In the genomic region with DNA sequence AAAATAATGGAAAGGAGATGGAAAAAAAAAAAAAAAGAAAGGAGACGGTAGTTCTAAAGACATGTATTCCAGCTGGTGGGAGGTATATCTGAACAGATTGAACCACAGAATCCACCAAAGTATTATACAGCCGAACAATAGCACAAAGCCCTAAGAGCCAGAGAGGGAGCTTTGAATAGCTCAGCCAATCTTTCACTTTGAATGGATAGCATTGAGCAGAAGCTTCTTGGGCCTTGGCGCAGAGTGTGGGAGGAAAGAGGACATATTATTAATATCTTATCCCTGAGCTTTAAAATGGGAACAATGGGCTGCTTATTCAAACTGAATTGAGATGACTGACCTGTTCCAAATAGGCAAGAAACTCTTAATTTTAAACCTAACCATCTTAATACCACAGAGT, we compare ENCODE assay signal across 31 cellular contexts.
"Had no signal": no experiment of that assay in that cellular context is flagged by ENCODE, and none has a peak within 500 bp of the region (broad histone marks: within the 10 kb centered on the region; RNA-seq: fewer than 3 reads in every experiment).

No MANE protein-coding gene starts in this region.

- H3K9me3 ChIP-seq: body of pancreas had no signal

- H3K27me3 ChIP-seq: adrenal gland, body of pancreas, esophagus muscularis mucosa, gastroesophageal sphincter had no signal

- DNase-seq: activated CD4-positive, alpha-beta T cell treated with anti-CD3 and anti-CD28 coated beads for 36 hours; activated CD4-positive, alpha-beta T cell treated with anti-CD3 and anti-CD28 coated beads, Interleukin-2, amount 10 ng/mL, durations not matched to agents 24 days and 14 days; activated CD4-positive, alpha-beta T cell treated with anti-CD3 and anti-CD28 coated beads, Interleukin-2, amount 50 U/mL, for 4 hours; activated CD4-positive, CD25-positive, alpha-beta regulatory T cell; activated CD4-positive, CD25-positive, alpha-beta regulatory T cell treated with anti-CD3 and anti-CD28 coated beads, Interleukin-2, amount 50 U/mL, for 72 hours; activated CD8-positive, alpha-beta memory T cell treated with anti-CD3 and anti-CD28 coated beads, Interleukin-2, amount 10 ng/mL, durations not matched to agents 7 days and 5 days; activated CD8-positive, alpha-beta memory T cell treated with anti-CD3 and anti-CD28 coated beads, Interleukin-2, amount 50 U/mL, for 4 hours; activated CD8-positive, alpha-beta T cell treated with anti-CD3 and anti-CD28 coated beads, Interleukin-2, amount 10 ng/mL, durations not matched to agents 7 days and 5 days; activated effector memory CD4-positive, alpha-beta T cell treated with anti-CD3 and anti-CD28 coated beads, Interleukin-2, amount 50 U/mL, for 16 hours; activated naive CD4-positive, alpha-beta T cell treated with anti-CD3 and anti-CD28 coated beads for 36 hours; activated naive CD8-positive, alpha-beta T cell treated with anti-CD3 and anti-CD28 coated beads for 36 hours; activated naive CD8-positive, alpha-beta T cell treated with anti-CD3 and anti-CD28 coated beads, Interleukin-2, amount 50 U/mL, for 24 hours; activated T-cell treated with anti-CD3 and anti-CD28 coated beads, Interleukin-2, amount 50 U/mL, for 1 hour; activated T-cell treated with anti-CD3 and anti-CD28 coated beads, Interleukin-2, amount 50 U/mL, for 48 hours; adrenal gland; aorta; body of pancreas; caudate nucleus; cortex of kidney; dermis blood vessel endothelial cell; effector CD4-positive, alpha-beta T cell; effector memory CD8-positive, alpha-beta T cell; erythroblast; foreskin keratinocyte; head of caudate nucleus; T-helper 2 cell had no signal

- ATAC-seq: activated CD4-positive, alpha-beta T cell treated with anti-CD3 and anti-CD28 coated beads for 36 hours; activated CD8-positive, alpha-beta memory T cell treated with anti-CD3 and anti-CD28 coated beads, Interleukin-2, amount 10 ng/mL, durations not matched to agents 7 days and 5 days; activated CD8-positive, alpha-beta T cell treated with anti-CD3 and anti-CD28 coated beads, Interleukin-2, amount 10 ng/mL, durations not matched to agents 7 days and 5 days; activated naive CD8-positive, alpha-beta T cell treated with anti-CD3 and anti-CD28 coated beads, Interleukin-2, amount 50 U/mL, for 24 hours; body of pancreas; effector memory CD8-positive, alpha-beta T cell; foreskin keratinocyte; gastroesophageal sphincter had no signal

- H3K27me3 Mint-ChIP-seq: activated CD4-positive, alpha-beta T cell treated with anti-CD3 and anti-CD28 coated beads for 36 hours; activated CD4-positive, alpha-beta T cell treated with anti-CD3 and anti-CD28 coated beads, Interleukin-2, amount 10 ng/mL, durations not matched to agents 24 days and 14 days; activated CD8-positive, alpha-beta memory T cell treated with anti-CD3 and anti-CD28 coated beads, Interleukin-2, amount 10 ng/mL, durations not matched to agents 7 days and 5 days; activated naive CD4-positive, alpha-beta T cell treated with anti-CD3 and anti-CD28 coated beads, Interleukin-2, amount 50 U/mL, for 24 hours; activated naive CD8-positive, alpha-beta T cell treated with anti-CD3 and anti-CD28 coated beads for 36 hours; activated naive CD8-positive, alpha-beta T cell treated with anti-CD3 and anti-CD28 coated beads, Interleukin-2, amount 50 U/mL, for 24 hours; effector memory CD8-positive, alpha-beta T cell had no signal

- H3K4me1 Mint-ChIP-seq: activated CD4-positive, alpha-beta T cell treated with anti-CD3 and anti-CD28 coated beads for 36 hours; activated CD4-positive, alpha-beta T cell treated with anti-CD3 and anti-CD28 coated beads, Interleukin-2, amount 10 ng/mL, durations not matched to agents 24 days and 14 days; activated CD8-positive, alpha-beta memory T cell treated with anti-CD3 and anti-CD28 coated beads, Interleukin-2, amount 10 ng/mL, durations not matched to agents 7 days and 5 days; activated naive CD4-positive, alpha-beta T cell treated with anti-CD3 and anti-CD28 coated beads, Interleukin-2, amount 50 U/mL, for 24 hours; activated naive CD8-positive, alpha-beta T cell treated with anti-CD3 and anti-CD28 coated beads for 36 hours; activated naive CD8-positive, alpha-beta T cell treated with anti-CD3 and anti-CD28 coated beads, Interleukin-2, amount 50 U/mL, for 24 hours had no signal

- H3K27ac Mint-ChIP-seq: activated CD4-positive, alpha-beta T cell treated with anti-CD3 and anti-CD28 coated beads for 36 hours; activated CD4-positive, alpha-beta T cell treated with anti-CD3 and anti-CD28 coated beads, Interleukin-2, amount 10 ng/mL, durations not matched to agents 24 days and 14 days; activated CD8-positive, alpha-beta memory T cell treated with anti-CD3 and anti-CD28 coated beads, Interleukin-2, amount 10 ng/mL, durations not matched to agents 7 days and 5 days; activated CD8-positive, alpha-beta T cell treated with anti-CD3 and anti-CD28 coated beads, Interleukin-2, amount 10 ng/mL, durations not matched to agents 7 days and 5 days; activated naive CD4-positive, alpha-beta T cell treated with anti-CD3 and anti-CD28 coated beads for 36 hours; activated naive CD4-positive, alpha-beta T cell treated with anti-CD3 and anti-CD28 coated beads, Interleukin-2, amount 50 U/mL, for 24 hours; activated naive CD8-positive, alpha-beta T cell treated with anti-CD3 and anti-CD28 coated beads for 36 hours; activated naive CD8-positive, alpha-beta T cell treated with anti-CD3 and anti-CD28 coated beads, Interleukin-2, amount 50 U/mL, for 24 hours; activated T-helper 1 cell treated with anti-CD3 and anti-CD28 coated beads, Interleukin-12 subunit alpha, Interleukin-12 subunit beta, Interleukin-2, Interleukin-4 antibody, amounts not matched to agents 30 ng/mL and 10 ng/mL and 1 ng/mL, durations not matched to agents 14 hours and 24 hours and 36 hours; activated T-helper 2 cell treated with anti-CD3 and anti-CD28 coated beads, Interferon-gamma antibody, Interleukin-2, Interleukin-4, amounts not matched to agents 10 μg/mL and 5 μg/mL and 100 μg/mL, durations not matched to agents 14 hours and 24 hours and 36 hours; effector memory CD8-positive, alpha-beta T cell had no signal

- H3K36me3 ChIP-seq: adrenal gland, esophagus muscularis mucosa, gastroesophageal sphincter had no signal

- H3K36me3 Mint-ChIP-seq: activated CD8-positive, alpha-beta memory T cell treated with anti-CD3 and anti-CD28 coated beads, Interleukin-2, amount 10 ng/mL, durations not matched to agents 7 days and 5 days had no signal

- H3K4me3 ChIP-seq: adrenal gland, body of pancreas, esophagus muscularis mucosa, gastroesophageal sphincter had no signal

- H3K9me3 Mint-ChIP-seq: activated CD4-positive, alpha-beta T cell treated with anti-CD3 and anti-CD28 coated beads, Interleukin-2, amount 10 ng/mL, durations not matched to agents 24 days and 14 days had no signal

- H3K27ac ChIP-seq: adrenal gland, body of pancreas, foreskin keratinocyte, gastroesophageal sphincter had no signal

- H3K4me1 ChIP-seq: adrenal gland, body of pancreas, foreskin keratinocyte had no signal

- H3K4me3 Mint-ChIP-seq: activated CD4-positive, alpha-beta T cell treated with anti-CD3 and anti-CD28 coated beads for 36 hours; activated CD4-positive, alpha-beta T cell treated with anti-CD3 and anti-CD28 coated beads, Interleukin-2, amount 10 ng/mL, durations not matched to agents 24 days and 14 days; activated CD8-positive, alpha-beta memory T cell treated with anti-CD3 and anti-CD28 coated beads, Interleukin-2, amount 10 ng/mL, durations not matched to agents 7 days and 5 days; activated CD8-positive, alpha-beta T cell treated with anti-CD3 and anti-CD28 coated beads, Interleukin-2, amount 10 ng/mL, durations not matched to agents 7 days and 5 days; activated naive CD4-positive, alpha-beta T cell treated with anti-CD3 and anti-CD28 coated beads for 36 hours; activated naive CD4-positive, alpha-beta T cell treated with anti-CD3 and anti-CD28 coated beads, Interleukin-2, amount 50 U/mL, for 24 hours; activated naive CD8-positive, alpha-beta T cell treated with anti-CD3 and anti-CD28 coated beads for 36 hours; activated naive CD8-positive, alpha-beta T cell treated with anti-CD3 and anti-CD28 coated beads, Interleukin-2, amount 50 U/mL, for 24 hours; activated T-helper 1 cell treated with anti-CD3 and anti-CD28 coated beads, Interleukin-12 subunit alpha, Interleukin-12 subunit beta, Interleukin-2, Interleukin-4 antibody, amounts not matched to agents 30 ng/mL and 10 ng/mL and 1 ng/mL, durations not matched to agents 14 hours and 24 hours and 36 hours; effector memory CD8-positive, alpha-beta T cell had no signal
